29 cellular contexts compared by ENCODE assay signal in genomic region chr1:199784127-199784526, GRCh38.
A peak's percentile ranks its signal among the peaks of the same experiment; 100 is the strongest.
DNase-seq lines count a peak whose midpoint lies in the region; ATAC-seq and TF ChIP-seq lines count a peak whose summit lies in the region.
"Had no signal": no experiment of that assay in that cellular context is flagged by ENCODE, and none has a peak within 500 bp of the region (broad histone marks: within the 10 kb centered on the region; RNA-seq: fewer than 3 reads in every experiment).

No MANE protein-coding gene starts in this region.

- TF ChIP-seq POLR2A in HCT116 (IDR thresholded peaks at IDR 0.05; ENCODE audit: borderline replicate concordance, extremely low read depth, insufficient read depth, insufficient read length): no peak

- no TSS peak for BruUV-seq in HCT116 (replicated peaks; lab: Mats Ljungman, UMichigan)

- peak overlapping the region; percentile 12; the same call in 1 of the 2 replicates for H3K4me2 ChIP-seq in HCT116 (ENCODE audit: low read length)
- H3K4me2 ChIP-seq: smooth muscle cell had no signal

- no peaks in the 10 kb centered on the region for H4K20me1 ChIP-seq in HCT116 (ENCODE audit: insufficient read depth)
- H4K20me1 ChIP-seq: BLaER1 treated with 17β-estradiol and CSF1 and Interleukin-3, amounts not matched to agents 10 nM and 100 nM had no signal

- H3K4me1 ChIP-seq in ACC112 (ENCODE audit: control insufficient read depth, insufficient read depth, low read length, unreplicated experiment) (peaks cover 45% of the 10 kb centered on the region), HCT116 (ENCODE audit: control insufficient read depth in 1 of 2, insufficient read depth in 2 of 2, low read length in 2 of 2) (peaks cover under 1 to 23% of the 10 kb centered on the region in 2 experiments; a peak in 3 of 4 replicates)
- H3K4me1 ChIP-seq: Peyer's patch had no signal

- RAD21 ChIA-PET in HCT116 (lab: Charles Lee; ENCODE audit: low non-redundant PET in 1 of 2, low total read pairs in 2 of 2, uncharacterized antibody in 2 of 2, unreplicated experiment in 2 of 2): no interaction called here

- no peaks in the 10 kb centered on the region for H3K9me3 ChIP-seq in HCT116 (ENCODE audit: control insufficient read depth in 1 of 2, insufficient read depth in 1 of 2, low read depth in 1 of 2, low read length in 2 of 2)
- H3K9me3 ChIP-seq: BLaER1 treated with 17β-estradiol and CSF1 and Interleukin-3, amounts not matched to agents 10 nM and 100 nM; Peyer's patch had no signal

- H3K36me3 ChIP-seq in ACC112 (ENCODE audit: insufficient read depth, low read length) (no peaks in the 10 kb centered on the region), HCT116 (ENCODE audit: control insufficient read depth in 1 of 2, insufficient read depth in 2 of 2, low read length in 2 of 2) (no peaks in the 10 kb centered on the region)
- H3K36me3 ChIP-seq: BLaER1 treated with 17β-estradiol and CSF1 and Interleukin-3, amounts not matched to agents 10 nM and 100 nM; brain microvascular endothelial cell; Peyer's patch had no signal

- TF ChIP-seq RAD21 in HCT116 (IDR thresholded peaks at IDR 0.05; ENCODE audit: low read depth): no peak

- H3K4me3 ChIP-seq in ACC112 (ENCODE audit: low read depth, low read length) (no peak overlapping the region), HCT116 (replicated peaks in 1 of 2; ENCODE audit: low read depth in 1 of 2, low read length in 2 of 2) (no peak overlapping the region)
- H3K4me3 ChIP-seq: BLaER1 treated with 17β-estradiol and CSF1 and Interleukin-3, amounts not matched to agents 10 nM and 100 nM; coronary artery; Peyer's patch; smooth muscle cell had no signal

- intact Hi-C loops in HCT116 (cut with micrococcal nuclease): no loop called here

- TF ChIP-seq CTCF in HCT116 (IDR thresholded peaks at IDR 0.05 in 2 of 3, conservative IDR thresholded peaks at IDR 0.05 in 1 of 3; ENCODE audit: borderline replicate concordance in 1 of 3, insufficient read depth in 1 of 3, low read depth in 2 of 3, low read length in 2 of 3): no peak
- no peak for TF ChIP-seq CTCF in RWPE1 (conservative IDR thresholded peaks at IDR 0.05; ENCODE audit: low read depth)

- H3K27me3 ChIP-seq in ACC112 (ENCODE audit: insufficient read depth, low read length) (no peaks in the 10 kb centered on the region), HCT116 (ENCODE audit: insufficient read depth, low read length) (no peaks in the 10 kb centered on the region)
- H3K27me3 ChIP-seq: BLaER1 treated with 17β-estradiol and CSF1 and Interleukin-3, amounts not matched to agents 10 nM and 100 nM; brain microvascular endothelial cell; Peyer's patch had no signal

- DNase-seq in HCT116 (ENCODE audit: low read depth, low spot score): no peak
- DNase-seq in RWPE1 (ENCODE audit: low spot score): peak; percentile 87
- no peak for DNase-seq in left lobe of liver (ENCODE audit: low spot score)
- DNase-seq in 8988T: no peak
- DNase-seq: ACHN; activated CD8-positive, alpha-beta T cell treated with anti-CD3 and anti-CD28 coated beads, Interleukin-2, amount 10 ng/mL, durations not matched to agents 7 days and 5 days; activated gamma-delta T cell; activated naive CD8-positive, alpha-beta T cell treated with anti-CD3 and anti-CD28 coated beads, Interleukin-2, amount 50 U/mL, for 24 hours; brain microvascular endothelial cell; glutamatergic neuron; H9; MM.1S; NCI-H1436; NCI-H510A treated with DMSO at 0.1 percent for 48 hours; NK-92 treated with Interleukin-12 subunit alpha and Interleukin-12 subunit beta, amount 100 ng/mL, for 24 hours; nucleus accumbens; Peyer's patch; retina; stimulated activated CD4-positive, alpha-beta T cell treated with anti-CD3 and anti-CD28 coated beads, Interleukin-2, amount 100 ng/mL, for 24 hours; substantia nigra had no signal

- POLR2A ChIA-PET in HCT116 (lab: Charles Lee): no interaction called here
- POLR2A ChIA-PET in RWPE1 (lab: Yijun Ruan, JAX; ENCODE audit: low non-redundant PET): no interaction called here

- H3K27ac ChIP-seq in ACC112 (ENCODE audit: low read depth, low read length): peak overlapping the region; percentile 0; the same call in 1 of the 2 replicates
- H3K27ac ChIP-seq in HCT116 (ENCODE audit: low read depth, low read length): no peak overlapping the region
- no peak overlapping the region for H3K27ac ChIP-seq in RWPE1
- H3K27ac ChIP-seq: BLaER1 treated with 17β-estradiol and CSF1 and Interleukin-3, amounts not matched to agents 10 nM and 100 nM; brain microvascular endothelial cell; coronary artery; HL-60; Peyer's patch had no signal

- no peaks in the 10 kb centered on the region for H3K9me2 ChIP-seq in HCT116 (ENCODE audit: insufficient read depth)

- CTCF ChIA-PET in HCT116 (lab: Charles Lee): no interaction called here
- CTCF ChIA-PET in RWPE1 (lab: Yijun Ruan, JAX): interaction anchor here (1.5 kb wide), 1 partner anchor 100 kb away, joined by 3 read pairs; no protein-coding TSS in a partner anchor

- ATAC-seq in HCT116 (no peak), esophagus mucosa (peak; percentile 48), HG03175 (IDR thresholded peaks at IDR 0.05; ENCODE audit: unreplicated experiment) (no peak), left lobe of liver (no peak), HG02610 (IDR thresholded peaks at IDR 0.05; ENCODE audit: unreplicated experiment) (no peak)
- ATAC-seq: activated CD8-positive, alpha-beta T cell treated with anti-CD3 and anti-CD28 coated beads, Interleukin-2, amount 10 ng/mL, durations not matched to agents 7 days and 5 days; activated naive CD8-positive, alpha-beta T cell treated with anti-CD3 and anti-CD28 coated beads, Interleukin-2, amount 50 U/mL, for 24 hours; stimulated activated effector memory CD8-positive, alpha-beta T cell treated with anti-CD3 and anti-CD28 coated beads, Interleukin-12 subunit alpha, Interleukin-12 subunit beta, amount 100 ng/mL, for 72 hours had no signal

- H3K79me2 ChIP-seq in ACC112 (ENCODE audit: control insufficient read depth, insufficient read depth, low read length, unreplicated experiment) (no peaks in the 10 kb centered on the region), HCT116 (ENCODE audit: insufficient read depth, low read length) (no peaks in the 10 kb centered on the region)

- peak overlapping the region; percentile 23 for H2AFZ ChIP-seq in ACC112 (ENCODE audit: low read length, unreplicated experiment)
- peak overlapping the region; percentile 35 for H2AFZ ChIP-seq in HCT116 (ENCODE audit: low read depth, low read length, poor library complexity, severe bottlenecking)

- no peak overlapping the region for H3K9ac ChIP-seq in HCT116 (ENCODE audit: low read length)
- H3K9ac ChIP-seq: BLaER1 treated with 17β-estradiol and CSF1 and Interleukin-3, amounts not matched to agents 10 nM and 100 nM had no signal

TF ChIP-seq in HCT116, 20 proteins besides CTCF, POLR2A, EP300 and RAD21:
- TF ChIP-seq ZNF274 (IDR thresholded peaks at IDR 0.05; ENCODE audit: low read depth, low read length) (no peak), TCF7L2 (IDR thresholded peaks at IDR 0.05; ENCODE audit: borderline replicate concordance, extremely low read depth, insufficient read depth, insufficient read length) (peak; percentile 97)
